ENCODE assay signal across 33 cellular contexts in the genomic region with DNA sequence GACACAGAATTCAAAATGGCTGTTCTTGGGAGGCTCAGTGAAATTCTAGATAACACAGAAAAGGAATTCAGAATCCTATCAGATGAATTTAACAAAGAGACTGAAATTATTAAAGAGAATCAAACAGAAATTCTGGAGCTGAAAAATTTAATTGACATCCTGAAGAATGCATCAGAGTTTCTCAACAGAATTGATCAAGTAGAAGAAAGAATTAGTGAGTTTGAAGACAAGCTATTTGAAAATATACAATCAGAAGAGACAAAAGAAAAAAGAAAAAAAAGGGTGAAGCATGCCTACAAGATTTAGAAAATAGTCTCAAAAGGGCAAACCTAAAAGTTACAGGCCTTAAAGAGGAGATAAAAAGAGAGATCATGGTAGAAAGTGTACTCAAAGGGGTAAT.
"Had no signal": no experiment of that assay in that cellular context is flagged by ENCODE, and none has a peak within 500 bp of the region (broad histone marks: within the 10 kb centered on the region; RNA-seq: fewer than 3 reads in every experiment).

No MANE protein-coding gene starts in this region.

- H3K4me1 ChIP-seq: adrenal gland, ascending aorta, body of pancreas, breast epithelium had no signal

- H3K27me3 ChIP-seq: adrenal gland, ascending aorta, body of pancreas, brain microvascular endothelial cell, breast epithelium, cardiac muscle cell had no signal

- ATAC-seq: activated naive CD4-positive, alpha-beta T cell treated with anti-CD3 and anti-CD28 coated beads, Interleukin-2, amount 50 U/mL, for 72 hours; activated naive CD8-positive, alpha-beta T cell treated with anti-CD3 and anti-CD28 coated beads, Interleukin-2, amount 50 U/mL, for 24 hours; activated T-cell treated with anti-CD3 and anti-CD28 coated beads, Interleukin-2, amount 50 U/mL, for 4 hours; activated T-cell treated with anti-CD3 and anti-CD28 coated beads, Interleukin-2, amount 50 U/mL, for 72 hours; activated T-helper 17 cell treated with anti-CD3 and anti-CD28 coated beads, Interleukin-2, amount 50 U/mL, for 72 hours; body of pancreas had no signal

- H3K9me3 ChIP-seq: adrenal gland, body of pancreas, breast epithelium had no signal

- H3K27ac ChIP-seq: adrenal gland, ascending aorta, body of pancreas, brain microvascular endothelial cell, breast epithelium, cardiac muscle cell had no signal

- FAIRE-seq: astrocyte, bronchial epithelial cell, colon had no signal

- H3K36me3 ChIP-seq: adrenal gland, ascending aorta, brain microvascular endothelial cell, breast epithelium, cardiac muscle cell had no signal

- DNase-seq: activated effector memory CD4-positive, alpha-beta T cell treated with anti-CD3 and anti-CD28 coated beads, Interleukin-2, amount 50 U/mL, for 16 hours; activated effector memory CD4-positive, alpha-beta T cell treated with Interleukin-2 at 50 U/mL for 16 hours; activated gamma-delta T cell; activated gamma-delta T cell treated with Interleukin-2 at 50 U/mL for 16 hours; activated naive CD4-positive, alpha-beta T cell; activated naive CD4-positive, alpha-beta T cell treated with anti-CD3 and anti-CD28 coated beads for 36 hours; activated naive CD4-positive, alpha-beta T cell treated with anti-CD3 and anti-CD28 coated beads, Interleukin-2, amount 10 ng/mL, durations not matched to agents 7 days and 5 days; activated naive CD4-positive, alpha-beta T cell treated with anti-CD3 and anti-CD28 coated beads, Interleukin-2, amount 50 U/mL, for 16 hours; activated naive CD4-positive, alpha-beta T cell treated with Interleukin-2 at 50 U/mL for 16 hours; activated naive CD8-positive, alpha-beta T cell treated with anti-CD3 and anti-CD28 coated beads for 36 hours; activated naive CD8-positive, alpha-beta T cell treated with anti-CD3 and anti-CD28 coated beads, Interleukin-2, amount 10 ng/mL, durations not matched to agents 7 days and 5 days; activated naive CD8-positive, alpha-beta T cell treated with anti-CD3 and anti-CD28 coated beads, Interleukin-2, amount 50 U/mL, for 24 hours; activated T-cell treated with anti-CD3 and anti-CD28 coated beads, Interleukin-2, amount 50 U/mL, for 4 hours; activated T-cell treated with anti-CD3 and anti-CD28 coated beads, Interleukin-2, amount 50 U/mL, for 48 hours; activated T-cell treated with anti-CD3 and anti-CD28 coated beads, Interleukin-2, amount 50 U/mL, for 72 hours; adrenal gland; amniotic stem cell; amygdala; anterior cingulate cortex; aorta; body of pancreas; brain microvascular endothelial cell; caudate nucleus; central memory CD4-positive, alpha-beta T cell; cerebellar nuclear complex had no signal

- H3K4me3 ChIP-seq: adrenal gland, ascending aorta, body of pancreas, breast epithelium, cardiac muscle cell had no signal
